In the genomic region with DNA sequence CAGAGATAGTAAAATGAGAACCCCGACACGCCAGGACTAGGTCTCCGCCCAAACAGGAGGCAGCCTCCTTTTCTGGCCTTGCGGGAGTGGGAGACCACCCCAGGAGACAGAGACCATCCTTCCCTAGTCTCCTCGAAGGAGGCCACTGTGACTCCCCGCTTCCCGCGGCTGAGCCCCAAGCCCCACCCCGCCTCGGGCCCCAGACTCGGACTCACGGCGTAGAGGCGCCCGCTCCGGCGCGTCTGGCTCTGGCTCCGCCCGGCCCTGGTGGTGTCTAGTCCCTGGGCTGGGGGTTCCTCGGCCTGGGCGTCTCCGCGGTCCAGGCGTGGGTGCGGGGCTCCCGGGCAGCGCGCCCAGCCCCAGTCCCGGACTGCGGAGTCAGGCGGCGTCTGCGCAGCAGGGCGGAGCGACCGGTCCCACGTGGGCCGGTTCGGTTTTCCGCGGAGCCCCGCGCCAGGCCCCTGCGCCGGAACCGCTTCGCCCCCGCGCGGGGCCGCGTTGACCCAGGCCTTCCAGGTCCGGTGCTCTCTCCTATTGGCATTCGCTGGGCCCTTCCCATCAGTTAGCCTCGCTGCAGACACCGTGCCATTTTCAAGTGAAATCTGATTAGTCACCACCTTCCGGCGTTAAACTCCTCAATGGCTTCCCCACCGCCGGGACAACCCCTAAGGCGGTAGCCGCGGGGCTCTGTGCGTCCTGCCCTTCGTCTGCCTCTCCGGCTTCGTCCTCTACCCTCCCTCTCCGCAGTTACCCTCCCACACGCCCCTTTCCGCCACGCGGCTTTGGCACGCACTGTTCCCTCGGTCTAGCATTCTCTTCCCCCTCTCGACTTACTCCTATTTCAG, we compare ENCODE assay signal across 8 cellular contexts. TPM values are rescaled to one million over a fixed set of nuclear protein-coding genes. Genes with fewer than 3 reads are reported as not detected.
DNase-seq lines count a peak whose midpoint lies in the region; ATAC-seq and TF ChIP-seq lines count a peak whose summit lies in the region.

A gene with protein sequence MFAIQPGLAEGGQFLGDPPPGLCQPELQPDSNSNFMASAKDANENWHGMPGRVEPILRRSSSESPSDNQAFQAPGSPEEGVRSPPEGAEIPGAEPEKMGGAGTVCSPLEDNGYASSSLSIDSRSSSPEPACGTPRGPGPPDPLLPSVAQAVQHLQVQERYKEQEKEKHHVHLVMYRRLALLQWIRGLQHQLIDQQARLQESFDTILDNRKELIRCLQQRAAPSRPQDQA (minus strand): TSS at position 393 of the 845 bp plus-strand sequence. CDS start 2,563 bp downstream, outside the sequence.

- CTCF ChIA-PET in AG04450 (lab: Charles Lee), result interaction anchor here (0.6 to 6.0 kb wide), 3 partner anchors 9 to 150 kb away, joined by 3 to 138 read pairs (median 66); no protein-coding TSS in a partner anchor
- CTCF ChIA-PET in activated naive CD4-positive, alpha-beta T cell treated with anti-CD3 and anti-CD28 coated beads, Interleukin-2, amount 10 ng/mL, durations not matched to agents 7 days and 5 days (lab: Charles Lee), result interaction anchor here (0.6 to 5.5 kb wide), 4 partner anchors 8 to 154 kb away, joined by 3 to 78 read pairs (median 28); no protein-coding TSS in a partner anchor

- no peak for TF ChIP-seq EP300 in suprapubic skin (IDR thresholded peaks at IDR 0.05)

- peaks cover 40% of the 10 kb centered on the region for H3K4me1 ChIP-seq in suprapubic skin

- no peaks in the 10 kb centered on the region for H3K9me3 Mint-ChIP-seq in activated naive CD4-positive, alpha-beta T cell treated with anti-CD3 and anti-CD28 coated beads, Interleukin-2, amount 10 ng/mL, durations not matched to agents 7 days and 5 days

- H3K27ac Mint-ChIP-seq in activated naive CD4-positive, alpha-beta T cell treated with anti-CD3 and anti-CD28 coated beads, Interleukin-2, amount 10 ng/mL, durations not matched to agents 7 days and 5 days, result peak within 1 kb of the TSS; percentile 88

- TF ChIP-seq POLR2A in suprapubic skin (IDR thresholded peaks at IDR 0.05), result peak in 1 of 2 donors; percentile 20

- DNase-seq in AG04450 (ENCODE audit: low read depth, low spot score), result peak; percentile 41
- DNase-seq in HL-60 (ENCODE audit: low read depth in 1 of 2, low spot score in 1 of 2), result peak; percentile 71 to 75
- peak; percentile 75 for DNase-seq in activated naive CD4-positive, alpha-beta T cell treated with anti-CD3 and anti-CD28 coated beads, Interleukin-2, amount 10 ng/mL, durations not matched to agents 7 days and 5 days
- peak; percentile 55 for DNase-seq in germinal center (ENCODE audit: low spot score)
- DNase-seq in omental fat pad (ENCODE audit: low spot score), result no peak
- DNase-seq in suprapubic skin (ENCODE audit: low spot score in 2 of 2), result peak; percentile 76 to 81

- TF ChIP-seq CTCF in AG04450 (IDR thresholded peaks at IDR 0.05; ENCODE audit: low read depth, low read length), result no peak
- no peak for TF ChIP-seq CTCF in HL-60 (IDR thresholded peaks at IDR 0.05; ENCODE audit: insufficient read depth, low read length)
- no peak for TF ChIP-seq CTCF in omental fat pad (IDR thresholded peaks at IDR 0.05)
- TF ChIP-seq CTCF in suprapubic skin (IDR thresholded peaks at IDR 0.05), result no peak

- POLR2A ChIA-PET in AG04450 (lab: Yijun Ruan, JAX), result interaction anchor here (0.7 to 1.3 kb wide), 2 partner anchors 50 to 51 kb away, joined by 5 to 9 read pairs; a partner anchor contains a TSS

- peaks cover 12% of the 10 kb centered on the region for H3K36me3 Mint-ChIP-seq in activated naive CD4-positive, alpha-beta T cell treated with anti-CD3 and anti-CD28 coated beads, Interleukin-2, amount 10 ng/mL, durations not matched to agents 7 days and 5 days

- WGBS in suprapubic skin, result 0% methylated on average over 25 of the region's 76 CpGs

- no peaks in the 10 kb centered on the region for H3K27me3 ChIP-seq in AG04450 (ENCODE audit: control insufficient read depth, insufficient read depth, low read length)
- no peaks in the 10 kb centered on the region for H3K27me3 ChIP-seq in HL-60 (ENCODE audit: insufficient read depth, poor library complexity, severe bottlenecking)
- H3K27me3 ChIP-seq in suprapubic skin, result no peaks in the 10 kb centered on the region

- no peaks in the 10 kb centered on the region for H3K27me3 Mint-ChIP-seq in activated naive CD4-positive, alpha-beta T cell treated with anti-CD3 and anti-CD28 coated beads, Interleukin-2, amount 10 ng/mL, durations not matched to agents 7 days and 5 days

- H3K4me3 ChIP-seq in AG04450 (ENCODE audit: low read depth, low read length) (peak within 1 kb of the TSS; percentile 85), HL-60 (replicated peaks; ENCODE audit: insufficient read depth, low read length) (peak within 1 kb of the TSS; percentile 82), suprapubic skin (peak within 1 kb of the TSS; percentile 83)

- H3K4me1 Mint-ChIP-seq in activated naive CD4-positive, alpha-beta T cell treated with anti-CD3 and anti-CD28 coated beads, Interleukin-2, amount 10 ng/mL, durations not matched to agents 7 days and 5 days, result peaks cover 31% of the 10 kb centered on the region

- H3K9me3 ChIP-seq in AG04450 (ENCODE audit: control insufficient read depth, insufficient read depth, low read length), result no peaks in the 10 kb centered on the region
- H3K9me3 ChIP-seq in suprapubic skin, result no peaks in the 10 kb centered on the region

- peaks cover 4% of the 10 kb centered on the region for H3K36me3 ChIP-seq in suprapubic skin

- ATAC-seq in GM18907 (IDR thresholded peaks at IDR 0.05; ENCODE audit: unreplicated experiment) (peak; percentile 46), SK-N-SH treated with all-trans-retinoic acid at 6 μM for 48 hours (peak; percentile 87), omental fat pad (ENCODE audit: low FRiP score) (peak; percentile 96)

- H3K27ac ChIP-seq in AG04450 (ENCODE audit: low read depth, low read length) (peak within 1 kb of the TSS; percentile 84), HL-60 (replicated peaks) (peak within 1 kb of the TSS; percentile 77), suprapubic skin (peak within 1 kb of the TSS; percentile 81)

- H3K4me3 Mint-ChIP-seq in activated naive CD4-positive, alpha-beta T cell treated with anti-CD3 and anti-CD28 coated beads, Interleukin-2, amount 10 ng/mL, durations not matched to agents 7 days and 5 days, result peak within 1 kb of the TSS; percentile 91

TF ChIP-seq in SK-N-SH treated with all-trans-retinoic acid at 6 μM for 48 hours, 23 proteins besides CTCF, POLR2A, EP300 and RAD21 (continues in another document):
- no peak for TF ChIP-seq SNAI2 (CRISPR knock-in tag; IDR thresholded peaks at IDR 0.05)
- TF ChIP-seq, protein P1, sequence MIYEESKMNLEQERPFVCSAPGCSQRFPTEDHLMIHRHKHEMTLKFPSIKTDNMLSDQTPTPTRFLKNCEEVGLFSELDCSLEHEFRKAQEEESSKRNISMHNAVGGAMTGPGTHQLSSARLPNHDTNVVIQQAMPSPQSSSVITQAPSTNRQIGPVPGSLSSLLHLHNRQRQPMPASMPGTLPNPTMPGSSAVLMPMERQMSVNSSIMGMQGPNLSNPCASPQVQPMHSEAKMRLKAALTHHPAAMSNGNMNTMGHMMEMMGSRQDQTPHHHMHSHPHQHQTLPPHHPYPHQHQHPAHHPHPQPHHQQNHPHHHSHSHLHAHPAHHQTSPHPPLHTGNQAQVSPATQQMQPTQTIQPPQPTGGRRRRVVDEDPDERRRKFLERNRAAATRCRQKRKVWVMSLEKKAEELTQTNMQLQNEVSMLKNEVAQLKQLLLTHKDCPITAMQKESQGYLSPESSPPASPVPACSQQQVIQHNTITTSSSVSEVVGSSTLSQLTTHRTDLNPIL (CRISPR knock-in tag; IDR thresholded peaks at IDR 0.05; ENCODE audit: low read depth), result no peak
- no peak for TF ChIP-seq ZFP30 (CRISPR knock-in tag; IDR thresholded peaks at IDR 0.05)
- TF ChIP-seq ARNTL (CRISPR knock-in tag; IDR thresholded peaks at IDR 0.05; ENCODE audit: borderline replicate concordance, low read depth), result no peak
- TF ChIP-seq, protein P2, sequence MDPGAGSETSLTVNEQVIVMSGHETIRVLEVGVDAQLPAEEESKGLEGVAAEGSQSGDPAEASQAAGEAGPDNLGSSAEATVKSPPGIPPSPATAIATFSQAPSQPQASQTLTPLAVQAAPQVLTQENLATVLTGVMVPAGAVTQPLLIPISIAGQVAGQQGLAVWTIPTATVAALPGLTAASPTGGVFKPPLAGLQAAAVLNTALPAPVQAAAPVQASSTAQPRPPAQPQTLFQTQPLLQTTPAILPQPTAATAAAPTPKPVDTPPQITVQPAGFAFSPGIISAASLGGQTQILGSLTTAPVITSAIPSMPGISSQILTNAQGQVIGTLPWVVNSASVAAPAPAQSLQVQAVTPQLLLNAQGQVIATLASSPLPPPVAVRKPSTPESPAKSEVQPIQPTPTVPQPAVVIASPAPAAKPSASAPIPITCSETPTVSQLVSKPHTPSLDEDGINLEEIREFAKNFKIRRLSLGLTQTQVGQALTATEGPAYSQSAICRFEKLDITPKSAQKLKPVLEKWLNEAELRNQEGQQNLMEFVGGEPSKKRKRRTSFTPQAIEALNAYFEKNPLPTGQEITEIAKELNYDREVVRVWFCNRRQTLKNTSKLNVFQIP (CRISPR knock-in tag; IDR thresholded peaks at IDR 0.05; ENCODE audit: borderline replicate concordance, low read depth), result no peak
- TF ChIP-seq TCF4 (CRISPR knock-in tag; IDR thresholded peaks at IDR 0.05; ENCODE audit: borderline replicate concordance), result no peak
- TF ChIP-seq OSR1 (CRISPR knock-in tag; IDR thresholded peaks at IDR 0.05), result no peak
- TF ChIP-seq ZC3H10 (CRISPR knock-in tag; IDR thresholded peaks at IDR 0.05), result no peak

RNA-seq across cellular contexts. Expression of the gene that starts here (rescaled TPM):
- polyA plus RNA-seq in AG04450 (2011; rRNA removed), result 17.8 and 19.2 TPM in 2 replicates
- 21.9 and 22.2 TPM in 2 replicates for polyA minus RNA-seq in AG04450 (2011; rRNA and poly(A)+ RNA removed)
- total RNA-seq in omental fat pad (10 to 100 TPM in 3 of 4 donors, 1 to 10 TPM in 1; 9.6 to 28.8 (median 15.5) TPM), suprapubic skin (10 to 100 TPM in 1 of 4 donors, 1 to 10 TPM in 3; 8.9 to 11.8 (median 9.5) TPM)

Comparison
In these comparisons a context has a peak if more than half of its experiments do, and no peak if none do; other contexts are left out.
1. ATAC-seq: peak in every context shown above with its lines; median percentile 96 in omental fat pad; 87 in SK-N-SH treated with all-trans-retinoic acid at 6 μM for 48 hours; 46 in GM18907.